8 cellular contexts compared by ENCODE assay signal in the genomic region with DNA sequence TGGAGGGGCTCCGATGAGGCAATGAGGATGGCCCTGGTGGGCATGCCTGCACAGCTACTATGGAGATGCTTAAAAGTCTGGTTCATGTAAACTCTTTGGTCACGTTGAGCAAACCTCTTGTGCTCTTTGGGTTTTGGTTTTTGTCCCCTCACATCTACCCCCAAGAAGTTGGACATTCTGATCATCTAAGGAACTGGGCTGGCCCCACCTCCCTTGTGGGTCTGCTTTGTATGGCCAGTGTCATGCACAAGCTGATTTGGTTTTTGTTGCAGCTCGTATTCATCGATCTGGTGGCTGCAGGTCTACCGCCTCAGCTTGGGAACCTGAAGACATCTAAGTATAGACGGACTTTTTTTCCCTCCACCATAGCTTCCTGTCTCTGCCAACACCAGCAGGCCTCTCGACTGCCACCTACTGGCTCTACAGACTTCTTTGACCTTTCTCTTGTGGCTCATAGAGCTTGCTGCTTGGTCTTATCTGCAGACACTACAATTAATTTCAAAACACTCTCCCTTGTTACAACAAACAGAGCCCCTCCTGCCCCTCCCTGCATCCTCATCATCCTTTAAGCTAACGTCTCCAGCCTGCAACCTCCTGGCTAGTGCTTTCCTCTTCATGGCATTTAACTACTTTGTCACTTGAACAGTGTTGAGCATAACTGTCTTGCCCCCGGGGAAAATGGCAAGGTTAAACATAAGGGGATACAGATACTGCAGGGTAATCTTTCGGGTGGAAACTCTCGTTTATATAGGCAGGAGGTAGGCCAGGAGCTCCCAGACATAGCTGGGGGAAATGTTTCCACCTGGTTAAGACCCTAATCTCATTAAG. TPM values are rescaled to one million over a fixed set of nuclear protein-coding genes. Genes with fewer than 3 reads are reported as not detected.
A peak's percentile ranks its signal among the peaks of the same experiment; 100 is the strongest.
DNase-seq lines count a peak whose midpoint lies in the region; ATAC-seq and TF ChIP-seq lines count a peak whose summit lies in the region.

No MANE protein-coding gene starts in this region.

- H3K27ac ChIP-seq in psoas muscle (peak overlapping the region; percentile 77), aorta (ENCODE audit: low read depth in 1 of 2, low read length in 2 of 2) (no peak overlapping the region)

- TF ChIP-seq CTCF in GM12875 (IDR thresholded peaks at IDR 0.05; ENCODE audit: borderline replicate concordance, insufficient read depth, low read depth, low read length): peak; percentile 86
- peak; percentile 83 for TF ChIP-seq CTCF in psoas muscle (IDR thresholded peaks at IDR 0.05)

- DNase-seq in NCI-H1092 treated with DMSO at 0.1 percent for 48 hours (lab: John Stamatoyannopoulos, UW) (peak; percentile 84), SKM-1 treated with dmso at 0.1 percent for 144 hours (lab: John Stamatoyannopoulos, UW; ENCODE audit: unreplicated experiment) (peak; percentile 51), Right ventricle myocardium superior (peak; percentile 72), psoas muscle (peak; percentile 66 to 81), aorta (peak in 1 of 2 donors; percentile 76)
- DNase-seq in activated naive CD4-positive, alpha-beta T cell treated with anti-CD3 and anti-CD28 coated beads, Interleukin-2, amount 50 U/mL, for 72 hours (ENCODE audit: low spot score in 2 of 2): peak; percentile 59 to 75

- 23 to 39% (median 26%) methylated on average over 11 of the region's 11 CpGs for WGBS in psoas muscle, 3 donors
- WGBS in aorta, 2 donors: 29 to 33% methylated on average over 11 of the region's 11 CpGs

- H3K4me3 ChIP-seq in GM12875 (ENCODE audit: low read depth, low read length): no peak overlapping the region
- H3K4me3 ChIP-seq in psoas muscle: no peak overlapping the region
- H3K4me3 ChIP-seq in aorta (ENCODE audit: low read length in 2 of 2): no peak overlapping the region

- ATAC-seq in HG02642 (IDR thresholded peaks at IDR 0.05; ENCODE audit: poor library complexity, unreplicated experiment): peak; percentile 87
- ATAC-seq in activated naive CD4-positive, alpha-beta T cell treated with anti-CD3 and anti-CD28 coated beads, Interleukin-2, amount 50 U/mL, for 72 hours: peak; percentile 87 to 91
- peak; percentile 67 for ATAC-seq in Right ventricle myocardium superior (ENCODE audit: poor library complexity)
- peak; percentile 51 to 58 (median 56) for ATAC-seq in psoas muscle
- ATAC-seq in aorta (ENCODE audit: low FRiP score): peak; percentile 84

- H3K36me3 ChIP-seq in psoas muscle (ENCODE audit: insufficient read depth in 1 of 2, low read depth in 1 of 2): peaks cover 7 to 47% of the 10 kb centered on the region in 2 donors
- peaks cover 4 to 5% of the 10 kb centered on the region in 2 donors for H3K36me3 ChIP-seq in aorta (ENCODE audit: control insufficient read depth in 1 of 2, insufficient read depth in 2 of 2, low read length in 1 of 2)

- H3K36me3 Mint-ChIP-seq in activated naive CD4-positive, alpha-beta T cell treated with anti-CD3 and anti-CD28 coated beads, Interleukin-2, amount 50 U/mL, for 72 hours: no peaks in the 10 kb centered on the region

- intact Hi-C loops in Right ventricle myocardium superior (cut with DNase I) (loop anchor here (5.0 to 10.0 kb wide), 2 partner anchors 36 to 94 kb away; partner anchors contain the start of gene TMOD1), psoas muscle (cut with DNase I) (loop anchor here (1.0 to 10.0 kb wide), 3 partner anchors 64 to 744 kb away; partner anchors contain the start of gene ZNF782 (in 1 of the 2)), aorta (cut with DNase I) (loop anchor here (2.0 to 10.0 kb wide), 4 partner anchors 41 to 130 kb away; partner anchors contain the start of gene TMOD1 (in 1 of the 2))

- H3K4me1 ChIP-seq in psoas muscle: peaks cover 75% of the 10 kb centered on the region
- H3K4me1 ChIP-seq in aorta (ENCODE audit: control insufficient read depth in 1 of 2, insufficient read depth in 2 of 2, low read length in 2 of 2): peaks cover 0 to 5% of the 10 kb centered on the region in 2 donors

- H3K9me3 ChIP-seq in psoas muscle (no peaks in the 10 kb centered on the region), aorta (ENCODE audit: control insufficient read depth, low read length) (no peaks in the 10 kb centered on the region)

- H3K27ac Mint-ChIP-seq in activated naive CD4-positive, alpha-beta T cell treated with anti-CD3 and anti-CD28 coated beads, Interleukin-2, amount 50 U/mL, for 72 hours: peak overlapping the region in 1 of 2 donors; percentile 18

- H3K27me3 ChIP-seq in psoas muscle (ENCODE audit: insufficient read depth in 3 of 3, low read length in 2 of 3) (no peaks in the 10 kb centered on the region), aorta (ENCODE audit: control insufficient read depth in 1 of 2, insufficient read depth in 2 of 2, low read length in 1 of 2) (no peaks in the 10 kb centered on the region)

- no peaks in the 10 kb centered on the region for H3K9me3 Mint-ChIP-seq in activated naive CD4-positive, alpha-beta T cell treated with anti-CD3 and anti-CD28 coated beads, Interleukin-2, amount 50 U/mL, for 72 hours

RNA-seq across cellular contexts. Expression of gene TSTD2, which starts 34.5 kb away (rescaled TPM):
- total RNA-seq in activated naive CD4-positive, alpha-beta T cell treated with anti-CD3 and anti-CD28 coated beads, Interleukin-2, amount 50 U/mL, for 72 hours: 10 to 100 TPM; 14.2 to 18.1 TPM
- total RNA-seq in Right ventricle myocardium superior: 26.1 TPM
- total RNA-seq in psoas muscle: 10 to 100 TPM; 17.1 to 22.9 (median 19.4) TPM
- polyA plus RNA-seq in psoas muscle: 10 to 100 TPM; 16.2 to 22.7 (median 17.4) TPM
- total RNA-seq in aorta: 10 to 100 TPM; 22.7 to 27.2 TPM
- 10 to 100 TPM in 1 of 2 donors, 1 to 10 TPM in 1; 5.8 to 13.4 TPM for polyA plus RNA-seq in aorta

RNA-seq across cellular contexts. Expression of gene NCBP1, which starts 34.9 kb away (rescaled TPM):
- 10 to 100 TPM; 36.9 to 41.2 TPM for total RNA-seq in activated naive CD4-positive, alpha-beta T cell treated with anti-CD3 and anti-CD28 coated beads, Interleukin-2, amount 50 U/mL, for 72 hours
- total RNA-seq in Right ventricle myocardium superior (20.0 TPM), psoas muscle (10 to 100 TPM; 14.6 to 22.1 (median 17.5) TPM), aorta (10 to 100 TPM; 23.1 to 24.0 TPM)
- polyA plus RNA-seq in psoas muscle (10 to 100 TPM in 2 of 3 donors, 1 to 10 TPM in 1; 7.1 to 11.8 (median 10.8) TPM), aorta (1 to 10 TPM; 3.5 to 7.9 TPM)
